In genomic region chr17:44324571-44325275, GRCh38 we compare ENCODE assay signal across 8 cellular contexts.
DNase-seq lines count a peak whose midpoint lies in the region; ATAC-seq and TF ChIP-seq lines count a peak whose summit lies in the region.

A gene with protein sequence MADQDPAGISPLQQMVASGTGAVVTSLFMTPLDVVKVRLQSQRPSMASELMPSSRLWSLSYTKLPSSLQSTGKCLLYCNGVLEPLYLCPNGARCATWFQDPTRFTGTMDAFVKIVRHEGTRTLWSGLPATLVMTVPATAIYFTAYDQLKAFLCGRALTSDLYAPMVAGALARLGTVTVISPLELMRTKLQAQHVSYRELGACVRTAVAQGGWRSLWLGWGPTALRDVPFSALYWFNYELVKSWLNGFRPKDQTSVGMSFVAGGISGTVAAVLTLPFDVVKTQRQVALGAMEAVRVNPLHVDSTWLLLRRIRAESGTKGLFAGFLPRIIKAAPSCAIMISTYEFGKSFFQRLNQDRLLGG (minus strand): TSS chr17:44324823. CDS start chr17:44323562, 1,261 bp downstream.

- H3K36me3 Mint-ChIP-seq in central memory CD8-positive, alpha-beta T cell (ENCODE audit: insufficient read depth): peaks cover 24% of the 10 kb centered on the region

- peak within 1 kb of the TSS; percentile 86 for H3K4me3 ChIP-seq in AG09309 (ENCODE audit: control insufficient read depth, low read depth, low read length)

- peak within 1 kb of the TSS; percentile 89 for H3K27ac Mint-ChIP-seq in central memory CD8-positive, alpha-beta T cell (ENCODE audit: low read depth)

- TF ChIP-seq CTCF in AG09309 (IDR thresholded peaks at IDR 0.05; ENCODE audit: control insufficient read depth, insufficient read depth, low read depth, low read length, missing control alignments): no peak

- H3K4me3 Mint-ChIP-seq in central memory CD8-positive, alpha-beta T cell: peak within 1 kb of the TSS; percentile 87

- no peaks in the 10 kb centered on the region for H3K27me3 Mint-ChIP-seq in central memory CD8-positive, alpha-beta T cell

- DNase-seq in AG09309 (ENCODE audit: low read depth): peak; percentile 76
- DNase-seq in NCI-H345 (lab: John Stamatoyannopoulos, UW): peak; percentile 95
- peak; percentile 93 to 94 for DNase-seq in central memory CD8-positive, alpha-beta T cell (ENCODE audit: low spot score in 2 of 2)
- peak; percentile 98 for DNase-seq in islet precursor cell
- peak; percentile 89 to 96 (median 94) for DNase-seq in stimulated activated CD4-positive, alpha-beta T cell treated with anti-CD3 and anti-CD28 coated beads, Interleukin-12 subunit alpha, Interleukin-12 subunit beta, amount 100 ng/mL, for 48 hours (ENCODE audit: low read depth in 2 of 3, low spot score in 1 of 3)

- ATAC-seq in GM19023 (IDR thresholded peaks at IDR 0.05; ENCODE audit: unreplicated experiment) (peak; percentile 65), HG03196 (IDR thresholded peaks at IDR 0.05; ENCODE audit: unreplicated experiment) (peak; percentile 60)
- peak; percentile 71 to 78 for ATAC-seq in activated CD4-positive, CD25-positive, alpha-beta regulatory T cell treated with anti-CD3 and anti-CD28 coated beads, Interleukin-2, amount 50 U/mL, for 24 hours
- ATAC-seq in central memory CD8-positive, alpha-beta T cell (replicated peaks; ENCODE audit: extremely low read depth, poor library complexity, severe bottlenecking): peak; percentile 69

- no peaks in the 10 kb centered on the region for H3K9me3 Mint-ChIP-seq in central memory CD8-positive, alpha-beta T cell

- H3K4me1 Mint-ChIP-seq in central memory CD8-positive, alpha-beta T cell: peaks cover 23% of the 10 kb centered on the region

Comparison
In these comparisons a context has a peak if more than half of its experiments do, and no peak if none do; other contexts are left out.
1. Peak in every context shown above with its lines: DNase-seq, ATAC-seq and H3K4me3 ChIP-seq.